ENCODE assay signal across 1 cellular context in genomic region chr14:22973217-22974032, GRCh38.
A peak's percentile ranks its signal among the peaks of the same experiment; 100 is the strongest.
TF ChIP-seq lines count a peak whose summit lies in the region.

No MANE protein-coding gene starts in this region.

TF ChIP-seq in HepG2, 621 proteins besides CTCF, POLR2A, EP300 and RAD21 (continued from another document and continues in another):
- TF ChIP-seq, protein P1, sequence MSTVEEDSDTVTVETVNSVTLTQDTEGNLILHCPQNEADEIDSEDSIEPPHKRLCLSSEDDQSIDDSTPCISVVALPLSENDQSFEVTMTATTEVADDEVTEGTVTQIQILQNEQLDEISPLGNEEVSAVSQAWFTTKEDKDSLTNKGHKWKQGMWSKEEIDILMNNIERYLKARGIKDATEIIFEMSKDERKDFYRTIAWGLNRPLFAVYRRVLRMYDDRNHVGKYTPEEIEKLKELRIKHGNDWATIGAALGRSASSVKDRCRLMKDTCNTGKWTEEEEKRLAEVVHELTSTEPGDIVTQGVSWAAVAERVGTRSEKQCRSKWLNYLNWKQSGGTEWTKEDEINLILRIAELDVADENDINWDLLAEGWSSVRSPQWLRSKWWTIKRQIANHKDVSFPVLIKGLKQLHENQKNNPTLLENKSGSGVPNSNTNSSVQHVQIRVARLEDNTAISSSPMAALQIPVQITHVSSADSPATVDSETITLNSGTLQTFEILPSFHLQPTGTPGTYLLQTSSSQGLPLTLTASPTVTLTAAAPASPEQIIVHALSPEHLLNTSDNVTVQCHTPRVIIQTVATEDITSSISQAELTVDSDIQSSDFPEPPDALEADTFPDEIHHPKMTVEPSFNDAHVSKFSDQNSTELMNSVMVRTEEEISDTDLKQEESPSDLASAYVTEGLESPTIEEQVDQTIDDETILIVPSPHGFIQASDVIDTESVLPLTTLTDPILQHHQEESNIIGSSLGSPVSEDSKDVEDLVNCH (CRISPR knock-in tag; IDR thresholded peaks at IDR 0.05) = peak; percentile 58; the same call in 1 of the 2 replicates
- TF ChIP-seq ZNF619 (CRISPR knock-in tag; IDR thresholded peaks at IDR 0.05) (peak; percentile 27; the same call in 1 of the 2 replicates), FOXK1 (CRISPR knock-in tag; IDR thresholded peaks at IDR 0.05; ENCODE audit: borderline replicate concordance, low read depth) (0 out of 2 replicates have a peak, but pooled peaks have one; percentile 14), ASH2L (IDR thresholded peaks at IDR 0.05; ENCODE audit: insufficient read length, low read depth, low read length) (peak; percentile 77), THAP11 (CRISPR knock-in tag; IDR thresholded peaks at IDR 0.05) (0 out of 2 replicates have a peak, but pooled peaks have one; percentile 2), CEBPG (CRISPR knock-in tag; IDR thresholded peaks at IDR 0.05) (peak; percentile 39; the same call in 1 of the 2 replicates), ETV5 (CRISPR knock-in tag; IDR thresholded peaks at IDR 0.05; ENCODE audit: borderline replicate concordance) (0 out of 2 replicates have a peak, but pooled peaks have one; percentile 23), AKAP8 (CRISPR knock-in tag; IDR thresholded peaks at IDR 0.05) (no peak), RBAK (CRISPR knock-in tag; IDR thresholded peaks at IDR 0.05) (no peak), ZNF230 (CRISPR knock-in tag; IDR thresholded peaks at IDR 0.05) (0 out of 2 replicates have a peak, but pooled peaks have one; percentile 42), SIX1 (CRISPR knock-in tag; IDR thresholded peaks at IDR 0.05; ENCODE audit: borderline replicate concordance) (0 out of 2 replicates have a peak, but pooled peaks have one; percentile 26), ZNF124 (CRISPR knock-in tag; IDR thresholded peaks at IDR 0.05) (peak; percentile 76; the same call in 1 of the 2 replicates), ETV6 (CRISPR knock-in tag; conservative IDR thresholded peaks at IDR 0.05) (0 out of 2 replicates have a peak, but pooled peaks have one; percentile 29), PPARG (CRISPR knock-in tag; conservative IDR thresholded peaks at IDR 0.05) (peak; percentile 62), GATA4 (IDR thresholded peaks at IDR 0.05; ENCODE audit: borderline replicate concordance, low read depth) (no peak), ZC3H4 (CRISPR knock-in tag; IDR thresholded peaks at IDR 0.05; ENCODE audit: borderline replicate concordance) (peak; percentile 66; the same call in 1 of the 2 replicates), GMEB1 (CRISPR knock-in tag; IDR thresholded peaks at IDR 0.05; ENCODE audit: borderline replicate concordance) (0 out of 2 replicates have a peak, but pooled peaks have one; percentile 43), THAP9 (CRISPR knock-in tag; IDR thresholded peaks at IDR 0.05; ENCODE audit: borderline replicate concordance) (0 out of 2 replicates have a peak, but pooled peaks have one; percentile 25), GZF1 (CRISPR knock-in tag; IDR thresholded peaks at IDR 0.05) (no peak), STAT5B (CRISPR knock-in tag; IDR thresholded peaks at IDR 0.05) (peak; percentile 50; the same call in 1 of the 2 replicates), ZNF292 (CRISPR knock-in tag; IDR thresholded peaks at IDR 0.05; ENCODE audit: borderline replicate concordance, low read depth) (0 out of 2 replicates have a peak, but pooled peaks have one; percentile 15), HNRNPL (IDR thresholded peaks at IDR 0.05; ENCODE audit: low read depth, low read length) (0 out of 2 replicates have a peak, but pooled peaks have one; percentile 46), ARID5B (CRISPR knock-in tag; IDR thresholded peaks at IDR 0.05) (peak; percentile 25; the same call in 1 of the 2 replicates), ERF (CRISPR knock-in tag; IDR thresholded peaks at IDR 0.05) (peak; percentile 93), JUNB (CRISPR knock-in tag; IDR thresholded peaks at IDR 0.05; ENCODE audit: borderline replicate concordance) (no peak), SOX5 (CRISPR knock-in tag; IDR thresholded peaks at IDR 0.05; ENCODE audit: borderline replicate concordance) (peak; percentile 32; the same call in 1 of the 2 replicates), NONO (IDR thresholded peaks at IDR 0.05) (no peak), NONO (CRISPR knock-in tag; conservative IDR thresholded peaks at IDR 0.05) (no peak), TEAD3 (CRISPR knock-in tag; optimal IDR thresholded peaks at IDR 0.05; ENCODE audit: borderline replicate concordance) (peak; percentile 32), XRCC5 (optimal IDR thresholded peaks at IDR 0.05; ENCODE audit: low read length) (peak; percentile 77)
- TF ChIP-seq, protein P2, sequence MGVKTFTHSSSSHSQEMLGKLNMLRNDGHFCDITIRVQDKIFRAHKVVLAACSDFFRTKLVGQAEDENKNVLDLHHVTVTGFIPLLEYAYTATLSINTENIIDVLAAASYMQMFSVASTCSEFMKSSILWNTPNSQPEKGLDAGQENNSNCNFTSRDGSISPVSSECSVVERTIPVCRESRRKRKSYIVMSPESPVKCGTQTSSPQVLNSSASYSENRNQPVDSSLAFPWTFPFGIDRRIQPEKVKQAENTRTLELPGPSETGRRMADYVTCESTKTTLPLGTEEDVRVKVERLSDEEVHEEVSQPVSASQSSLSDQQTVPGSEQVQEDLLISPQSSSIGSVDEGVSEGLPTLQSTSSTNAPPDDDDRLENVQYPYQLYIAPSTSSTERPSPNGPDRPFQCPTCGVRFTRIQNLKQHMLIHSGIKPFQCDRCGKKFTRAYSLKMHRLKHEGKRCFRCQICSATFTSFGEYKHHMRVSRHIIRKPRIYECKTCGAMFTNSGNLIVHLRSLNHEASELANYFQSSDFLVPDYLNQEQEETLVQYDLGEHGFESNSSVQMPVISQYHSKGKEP (CRISPR knock-in tag; IDR thresholded peaks at IDR 0.05) = peak; percentile 78; the same call in 1 of the 2 replicates
- TF ChIP-seq, protein P3, sequence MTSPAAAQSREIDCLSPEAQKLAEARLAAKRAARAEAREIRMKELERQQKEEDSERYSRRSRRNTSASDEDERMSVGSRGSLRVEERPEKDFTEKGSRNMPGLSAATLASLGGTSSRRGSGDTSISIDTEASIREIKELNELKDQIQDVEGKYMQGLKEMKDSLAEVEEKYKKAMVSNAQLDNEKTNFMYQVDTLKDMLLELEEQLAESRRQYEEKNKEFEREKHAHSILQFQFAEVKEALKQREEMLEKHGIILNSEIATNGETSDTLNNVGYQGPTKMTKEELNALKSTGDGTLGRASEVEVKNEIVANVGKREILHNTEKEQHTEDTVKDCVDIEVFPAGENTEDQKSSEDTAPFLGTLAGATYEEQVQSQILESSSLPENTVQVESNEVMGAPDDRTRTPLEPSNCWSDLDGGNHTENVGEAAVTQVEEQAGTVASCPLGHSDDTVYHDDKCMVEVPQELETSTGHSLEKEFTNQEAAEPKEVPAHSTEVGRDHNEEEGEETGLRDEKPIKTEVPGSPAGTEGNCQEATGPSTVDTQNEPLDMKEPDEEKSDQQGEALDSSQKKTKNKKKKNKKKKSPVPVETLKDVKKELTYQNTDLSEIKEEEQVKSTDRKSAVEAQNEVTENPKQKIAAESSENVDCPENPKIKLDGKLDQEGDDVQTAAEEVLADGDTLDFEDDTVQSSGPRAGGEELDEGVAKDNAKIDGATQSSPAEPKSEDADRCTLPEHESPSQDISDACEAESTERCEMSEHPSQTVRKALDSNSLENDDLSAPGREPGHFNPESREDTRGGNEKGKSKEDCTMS (CRISPR knock-in tag; conservative IDR thresholded peaks at IDR 0.05) = 0 out of 2 replicates have a peak, but pooled peaks have one; percentile 91
